21 cellular contexts compared by ENCODE assay signal in the genomic region with DNA sequence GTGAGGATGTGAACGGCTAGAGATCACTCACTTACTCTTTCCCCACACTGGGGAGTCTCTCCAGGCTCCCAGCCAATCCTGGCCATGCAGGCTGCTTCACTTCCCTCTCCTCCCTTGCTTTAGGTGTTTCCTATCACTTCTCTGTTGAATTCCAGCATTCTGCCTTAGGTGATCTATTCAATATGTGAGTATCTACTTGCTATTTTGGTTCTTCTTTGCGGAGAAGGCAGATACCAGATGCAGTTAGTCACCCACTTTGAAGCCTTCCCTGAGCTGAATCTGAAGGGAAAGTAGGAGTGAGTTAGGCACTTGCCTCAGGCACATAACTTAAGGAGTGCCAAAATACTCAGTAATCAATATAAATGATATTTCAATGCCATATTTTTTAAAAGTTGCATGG. TPM values are rescaled to one million over a fixed set of nuclear protein-coding genes. Genes with fewer than 3 reads are reported as not detected.
DNase-seq lines count a peak whose midpoint lies in the region; ATAC-seq, FAIRE-seq and TF ChIP-seq lines count a peak whose summit lies in the region.
"Had no signal": no experiment of that assay in that cellular context is flagged by ENCODE, and none has a peak within 500 bp of the region (broad histone marks: within the 10 kb centered on the region; RNA-seq: fewer than 3 reads in every experiment).

No MANE protein-coding gene starts in this region.

- no peak overlapping the region for H2AFZ ChIP-seq in SK-N-SH (ENCODE audit: low read depth)
- no peak overlapping the region for H2AFZ ChIP-seq in smooth muscle cell (ENCODE audit: low read depth)
- H2AFZ ChIP-seq: hepatocyte, parathyroid adenoma had no signal

- H3K27ac ChIP-seq in SK-N-SH (ENCODE audit: low read depth in 2 of 2, low read length in 1 of 2), result no peak overlapping the region
- peak overlapping the region; percentile 7 for H3K27ac ChIP-seq in smooth muscle cell (ENCODE audit: low read depth)
- no peak overlapping the region for H3K27ac ChIP-seq in right cardiac atrium (ENCODE audit: low read length)
- H3K27ac ChIP-seq: gastrocnemius medialis, hepatocyte, parathyroid adenoma, right lobe of liver had no signal

- H3K4me1 ChIP-seq in SK-N-SH (ENCODE audit: control insufficient read depth in 1 of 2, insufficient read depth in 2 of 2, low read depth in 1 of 2, low read length in 1 of 2), result no peaks in the 10 kb centered on the region
- no peaks in the 10 kb centered on the region for H3K4me1 ChIP-seq in smooth muscle cell (ENCODE audit: low read depth)
- no peaks in the 10 kb centered on the region for H3K4me1 ChIP-seq in right cardiac atrium (ENCODE audit: control insufficient read depth, insufficient read depth, low read length)
- H3K4me1 ChIP-seq: gastrocnemius medialis, parathyroid adenoma, right lobe of liver had no signal

- H3K9ac ChIP-seq in SK-N-SH (no peak overlapping the region), smooth muscle cell (ENCODE audit: low read depth) (no peak overlapping the region)
- H3K9ac ChIP-seq: parathyroid adenoma had no signal

- H3K27me3 ChIP-seq in SK-N-SH (ENCODE audit: insufficient read depth) (no peaks in the 10 kb centered on the region), smooth muscle cell (ENCODE audit: low read depth) (no peaks in the 10 kb centered on the region), right cardiac atrium (ENCODE audit: control insufficient read depth, insufficient read depth) (no peaks in the 10 kb centered on the region)
- H3K27me3 ChIP-seq: gastrocnemius medialis, hepatocyte, right lobe of liver had no signal

- H3K36me3 ChIP-seq in SK-N-SH (replicated peaks in 1 of 2; ENCODE audit: control insufficient read depth in 1 of 2, insufficient read depth in 2 of 2, low read length in 1 of 2) (no peaks in the 10 kb centered on the region), smooth muscle cell (ENCODE audit: low read depth) (no peaks in the 10 kb centered on the region)
- H3K36me3 ChIP-seq: gastrocnemius medialis, right lobe of liver had no signal

- H3K4me2 ChIP-seq in SK-N-SH (0 out of 2 replicates have a peak overlapping the region, but pooled peaks have one; percentile 28), smooth muscle cell (peak overlapping the region; percentile 6)
- H3K4me2 ChIP-seq: hepatocyte had no signal

- H3F3A ChIP-seq in SK-N-SH (replicated peaks; ENCODE audit: insufficient read depth), result no peaks in the 10 kb centered on the region
- H3F3A ChIP-seq in smooth muscle cell (ENCODE audit: low read depth), result no peaks in the 10 kb centered on the region

- POLR2A ChIA-PET in SK-N-SH (lab: Yijun Ruan, JAX), result no interaction called here

- TF ChIP-seq EP300 in SK-N-SH (IDR thresholded peaks at IDR 0.05; ENCODE audit: borderline replicate concordance in 1 of 2, low read depth in 1 of 2, low read length in 1 of 2), result no peak

- intact Hi-C loops in right cardiac atrium (cut with DNase I), result no loop called here

- no peak for ATAC-seq in right cardiac atrium
- ATAC-seq: activated CD4-positive, CD25-positive, alpha-beta regulatory T cell treated with anti-CD3 and anti-CD28 coated beads, Interleukin-2, amount 50 U/mL, for 24 hours; activated CD8-positive, alpha-beta T cell treated with anti-CD3 and anti-CD28 coated beads for 36 hours; gastrocnemius medialis; mucosa of descending colon; right lobe of liver had no signal

- CTCF ChIA-PET in SK-N-SH (lab: Yijun Ruan, JAX), result no interaction called here

- TF ChIP-seq CTCF in SK-N-SH (IDR thresholded peaks at IDR 0.05) (no peak), fibroblast of the aortic adventitia (IDR thresholded peaks at IDR 0.05; ENCODE audit: insufficient read depth, low read length) (no peak), smooth muscle cell (IDR thresholded peaks at IDR 0.05; ENCODE audit: borderline replicate concordance, insufficient read depth, poor library complexity, severe bottlenecking) (no peak)

- no peak for TF ChIP-seq RAD21 in SK-N-SH (IDR thresholded peaks at IDR 0.05; ENCODE audit: low read length)

- no peaks in the 10 kb centered on the region for H4K20me1 ChIP-seq in SK-N-SH (ENCODE audit: insufficient read depth)
- no peaks in the 10 kb centered on the region for H4K20me1 ChIP-seq in smooth muscle cell (ENCODE audit: low read depth)

- FAIRE-seq in frontal cortex (lab: Jason Lieb, UNC), result no peak

- WGBS in SK-N-SH (ENCODE audit: low lambda C conversion rate), result 18% methylated on average over 2 of the region's 2 CpGs
- WGBS in smooth muscle cell (ENCODE audit: low lambda C conversion rate), result 42% methylated on average over 2 of the region's 2 CpGs
- 83% methylated on average over 2 of the region's 2 CpGs for WGBS in right cardiac atrium

- H3K9me3 ChIP-seq in SK-N-SH (peaks cover 10% of the 10 kb centered on the region; the same call in 1 of the 2 replicates), smooth muscle cell (replicated peaks; ENCODE audit: low read depth) (peaks cover 4% of the 10 kb centered on the region), right cardiac atrium (ENCODE audit: control insufficient read depth, low read length) (no peaks in the 10 kb centered on the region)
- H3K9me3 ChIP-seq: gastrocnemius medialis, right lobe of liver had no signal

- no peaks in the 10 kb centered on the region for H3K79me2 ChIP-seq in SK-N-SH (ENCODE audit: insufficient read depth)
- no peaks in the 10 kb centered on the region for H3K79me2 ChIP-seq in smooth muscle cell (ENCODE audit: low read depth)
- H3K79me2 ChIP-seq: hepatocyte, parathyroid adenoma had no signal

- no peaks in the 10 kb centered on the region for H3K9me2 ChIP-seq in SK-N-SH

- H3K4me3 ChIP-seq in SK-N-SH (ENCODE audit: low read depth in 2 of 2, low read length in 1 of 2) (no peak overlapping the region), fibroblast of the aortic adventitia (ENCODE audit: low read depth, low read length) (no peak overlapping the region), smooth muscle cell (no peak overlapping the region), right cardiac atrium (ENCODE audit: low read length) (no peak overlapping the region)
- H3K4me3 ChIP-seq: gastrocnemius medialis, hepatocyte, mucosa of descending colon, right lobe of liver had no signal

- DNase-seq in HPDE6-E6E7 (ENCODE audit: extremely low spot score), result peak; percentile 47
- no peak for DNase-seq in SK-N-SH
- peak; percentile 2 for DNase-seq in fibroblast of the aortic adventitia (ENCODE audit: low read depth)
- no peak for DNase-seq in smooth muscle cell (lab: John Stamatoyannopoulos, UW; ENCODE audit: unreplicated experiment)
- DNase-seq in frontal cortex (ENCODE audit: low spot score in 2 of 2), result no peak
- DNase-seq in stimulated activated CD4-positive, alpha-beta T cell treated with anti-CD3 and anti-CD28 coated beads, Interleukin-15, amount 100 ng/mL, for 24 hours, result no peak
- no peak for DNase-seq in right cardiac atrium
- DNase-seq: activated CD8-positive, alpha-beta T cell treated with anti-CD3 and anti-CD28 coated beads for 36 hours; gastrocnemius medialis; GDM1; immature natural killer cell; mucosa of descending colon; NCI-H1092 treated with DMSO at 0.1 percent for 48 hours; NCI-H2029 treated with DMSO at 0.1 percent for 48 hours; NCI-H446; NCI-H82; right lobe of liver; SHP77 treated with DMSO at 0.1 percent for 48 hours had no signal

TF ChIP-seq in SK-N-SH, 30 proteins besides CTCF, POLR2A, EP300 and RAD21:
- TF ChIP-seq, protein P1, sequence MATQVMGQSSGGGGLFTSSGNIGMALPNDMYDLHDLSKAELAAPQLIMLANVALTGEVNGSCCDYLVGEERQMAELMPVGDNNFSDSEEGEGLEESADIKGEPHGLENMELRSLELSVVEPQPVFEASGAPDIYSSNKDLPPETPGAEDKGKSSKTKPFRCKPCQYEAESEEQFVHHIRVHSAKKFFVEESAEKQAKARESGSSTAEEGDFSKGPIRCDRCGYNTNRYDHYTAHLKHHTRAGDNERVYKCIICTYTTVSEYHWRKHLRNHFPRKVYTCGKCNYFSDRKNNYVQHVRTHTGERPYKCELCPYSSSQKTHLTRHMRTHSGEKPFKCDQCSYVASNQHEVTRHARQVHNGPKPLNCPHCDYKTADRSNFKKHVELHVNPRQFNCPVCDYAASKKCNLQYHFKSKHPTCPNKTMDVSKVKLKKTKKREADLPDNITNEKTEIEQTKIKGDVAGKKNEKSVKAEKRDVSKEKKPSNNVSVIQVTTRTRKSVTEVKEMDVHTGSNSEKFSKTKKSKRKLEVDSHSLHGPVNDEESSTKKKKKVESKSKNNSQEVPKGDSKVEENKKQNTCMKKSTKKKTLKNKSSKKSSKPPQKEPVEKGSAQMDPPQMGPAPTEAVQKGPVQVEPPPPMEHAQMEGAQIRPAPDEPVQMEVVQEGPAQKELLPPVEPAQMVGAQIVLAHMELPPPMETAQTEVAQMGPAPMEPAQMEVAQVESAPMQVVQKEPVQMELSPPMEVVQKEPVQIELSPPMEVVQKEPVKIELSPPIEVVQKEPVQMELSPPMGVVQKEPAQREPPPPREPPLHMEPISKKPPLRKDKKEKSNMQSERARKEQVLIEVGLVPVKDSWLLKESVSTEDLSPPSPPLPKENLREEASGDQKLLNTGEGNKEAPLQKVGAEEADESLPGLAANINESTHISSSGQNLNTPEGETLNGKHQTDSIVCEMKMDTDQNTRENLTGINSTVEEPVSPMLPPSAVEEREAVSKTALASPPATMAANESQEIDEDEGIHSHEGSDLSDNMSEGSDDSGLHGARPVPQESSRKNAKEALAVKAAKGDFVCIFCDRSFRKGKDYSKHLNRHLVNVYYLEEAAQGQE (IDR thresholded peaks at IDR 0.05; ENCODE audit: low read depth, low read length), result no peak
- TF ChIP-seq POLR2AphosphoS5 (IDR thresholded peaks at IDR 0.05; ENCODE audit: low read depth, low read length) (no peak), TAF1 (IDR thresholded peaks at IDR 0.05; ENCODE audit: borderline replicate concordance, low read depth, low read length) (no peak)

RNA-seq across cellular contexts. Expression of gene FAR2, which starts 36.0 kb away (rescaled TPM):
- 7.4 and 7.9 TPM in 2 replicates for polyA plus RNA-seq in SK-N-SH (2012; rRNA removed)
- 7.3 and 7.5 TPM in 2 replicates for polyA plus RNA-seq in SK-N-SH (2012; cell fraction: cytosol; rRNA removed)
- polyA plus RNA-seq in SK-N-SH (2012; cell fraction: nucleus; rRNA removed), result 13.9 and 14.1 TPM in 2 replicates
- total RNA-seq in fibroblast of the aortic adventitia (ENCODE audit: low replicate concordance), result 4.7 and 22.5 TPM in 2 replicates
- 8.5 and 11.9 TPM in 2 replicates for total RNA-seq in smooth muscle cell
- 1.5 and 3.7 TPM in 2 replicates for polyA plus RNA-seq in smooth muscle cell
- 49.3 TPM for total RNA-seq in frontal cortex
- 1 to 10 TPM; 4.0 to 9.7 (median 5.7) TPM for total RNA-seq in right cardiac atrium
- 2.5 TPM for polyA plus RNA-seq in right cardiac atrium

Comparison
In these comparisons a context has a peak if more than half of its experiments do, and no peak if none do; other contexts are left out.
1. DNase-seq: peak in HPDE6-E6E7 (single experiment) and fibroblast of the aortic adventitia (single experiment); none in SK-N-SH (single experiment), smooth muscle cell (single experiment), frontal cortex (0 of 2), stimulated activated CD4-positive, alpha-beta T cell treated with anti-CD3 and anti-CD28 coated beads, Interleukin-15, amount 100 ng/mL, for 24 hours (single experiment) and right cardiac atrium (0 of 3).